In genomic region chr2:59774821-59775463, GRCh38 we compare ENCODE assay signal across 23 cellular contexts.
"Had no signal": no experiment of that assay in that cellular context is flagged by ENCODE, and none has a peak within 500 bp of the region (broad histone marks: within the 10 kb centered on the region; RNA-seq: fewer than 3 reads in every experiment).

No MANE protein-coding gene starts in this region.

- ATAC-seq: activated T-cell treated with anti-CD3 and anti-CD28 coated beads, Interleukin-2, amount 50 U/mL, for 4 hours; body of pancreas; left cardiac atrium; lower lobe of right lung; naive thymus-derived CD4-positive, alpha-beta T cell; stimulated activated memory B cell treated with anti-CD40 and anti-IgM and Interleukin-4, amounts not matched to agents 10 μg/mL and 1 μg/mL and 100 μg/mL, for 72 hours; WTC11 had no signal

- DNase-seq: activated CD4-positive, alpha-beta memory T cell treated with anti-CD3 and anti-CD28 coated beads, Interleukin-2, amount 10 ng/mL, durations not matched to agents 7 days and 5 days; activated CD4-positive, alpha-beta T cell treated with anti-CD3 and anti-CD28 coated beads for 4 hours; activated effector memory CD4-positive, alpha-beta T cell treated with Interleukin-2 at 50 U/mL for 16 hours; activated T-cell treated with anti-CD3 and anti-CD28 coated beads, Interleukin-2, amount 50 U/mL, for 4 hours; amniotic stem cell; body of pancreas; caudate nucleus; foreskin melanocyte; head of caudate nucleus; left cardiac atrium; lower lobe of right lung; midbrain; naive thymus-derived CD4-positive, alpha-beta T cell; retina; T-helper 2 cell; tibial artery had no signal

- H3K9ac ChIP-seq: parathyroid adenoma had no signal

- H2AFZ ChIP-seq: parathyroid adenoma had no signal

- H3K27ac ChIP-seq: body of pancreas, coronary artery, lower lobe of right lung, neutrophil, parathyroid adenoma, tibial artery, vagina had no signal

- H3K4me3 ChIP-seq: body of pancreas, coronary artery, lower lobe of right lung, tibial artery, vagina had no signal

- H3K9me3 ChIP-seq: body of pancreas, lower lobe of right lung, neutrophil, tibial artery, vagina had no signal

- H3K79me2 ChIP-seq: parathyroid adenoma had no signal

- H3K4me1 ChIP-seq: lower lobe of right lung, parathyroid adenoma, tibial artery, vagina had no signal

- FAIRE-seq: endothelial cell of umbilical vein had no signal

- H3K27me3 ChIP-seq: body of pancreas, neutrophil, tibial artery, vagina had no signal

- H3K36me3 ChIP-seq: lower lobe of right lung, neutrophil, tibial artery, vagina had no signal
